16 cellular contexts compared by ENCODE assay signal in the genomic region with DNA sequence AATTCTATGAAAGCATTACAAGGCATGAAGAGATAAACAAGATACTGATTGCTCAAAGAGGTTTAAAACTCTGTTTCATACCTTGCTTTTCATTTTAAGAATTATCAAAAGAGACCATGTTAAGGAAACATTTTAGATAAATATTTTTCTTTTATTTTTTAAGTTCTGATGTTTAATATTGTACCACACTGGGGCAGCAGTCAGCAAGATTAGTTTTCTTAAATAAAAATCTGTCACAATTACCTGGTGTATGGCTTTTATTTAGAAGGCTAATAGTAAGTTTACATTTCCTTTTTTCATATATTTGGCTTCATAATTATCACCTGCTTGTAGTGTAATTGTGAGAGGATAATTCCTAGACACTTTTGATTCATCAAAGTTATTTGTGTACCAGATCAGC. TPM values are rescaled to one million over a fixed set of nuclear protein-coding genes. Genes with fewer than 3 reads are reported as not detected.
DNase-seq lines count a peak whose midpoint lies in the region; ATAC-seq and TF ChIP-seq lines count a peak whose summit lies in the region.
"Had no signal": no experiment of that assay in that cellular context is flagged by ENCODE, and none has a peak within 500 bp of the region (broad histone marks: within the 10 kb centered on the region; RNA-seq: fewer than 3 reads in every experiment).

No MANE protein-coding gene starts in this region.

- TF ChIP-seq CTCF in IMR-90 (conservative IDR thresholded peaks at IDR 0.05; ENCODE audit: low read depth, low read length) (peak; percentile 38; the same call in 1 of the 2 replicates), hepatocyte (IDR thresholded peaks at IDR 0.05; ENCODE audit: poor library complexity) (peak; percentile 43)

- intact Hi-C loops in IMR-90 (cut with micrococcal nuclease), result loop anchor here (10.0 kb wide), 1 partner anchor 640 kb away; no protein-coding TSS in a partner anchor

- H4K5ac ChIP-seq in IMR-90 (ENCODE audit: low read depth, low read length), result no peak overlapping the region

- no TSS peak for BruUV-seq in IMR-90 (replicated peaks; lab: Mats Ljungman, UMichigan)

- H3K9me2 ChIP-seq in hepatocyte (replicated peaks; ENCODE audit: insufficient read depth), result no peaks in the 10 kb centered on the region

- H4K8ac ChIP-seq in IMR-90 (ENCODE audit: low read depth in 2 of 2, low read length in 2 of 2), result no peak overlapping the region; a peak in 1 of 4 replicates

- no peak overlapping the region for H2BK120ac ChIP-seq in IMR-90 (ENCODE audit: low read depth, low read length)

- H3K4me1 ChIP-seq in IMR-90 (ENCODE audit: control insufficient read depth, insufficient read depth, low read length) (peaks cover 5% of the 10 kb centered on the region), hepatocyte (ENCODE audit: insufficient read depth) (no peaks in the 10 kb centered on the region)
- H3K4me1 ChIP-seq: adrenal gland, right lobe of liver, suprapubic skin had no signal

- H3K4me3 ChIP-seq in IMR-90 (ENCODE audit: insufficient read depth, low read depth, low read length), result no peak overlapping the region
- no peak overlapping the region for H3K4me3 ChIP-seq in hepatocyte
- H3K4me3 ChIP-seq: adrenal gland, right lobe of liver, suprapubic skin had no signal

- in situ Hi-C loops in IMR-90 (cut with MboI; ENCODE audit: low sequenced_read_pairs), result loop anchor here (25.0 kb wide), 1 partner anchor 1093 kb away; the partner anchor contains the start of gene FSIP2

- no peak overlapping the region for H2AFZ ChIP-seq in IMR-90 (replicated peaks; ENCODE audit: low read length, poor library complexity)
- no peak overlapping the region for H2AFZ ChIP-seq in hepatocyte

- H3K9me1 ChIP-seq in IMR-90 (ENCODE audit: insufficient read depth, low read length), result no peaks in the 10 kb centered on the region

- no peaks in the 10 kb centered on the region for H3K9me3 ChIP-seq in IMR-90 (ENCODE audit: control insufficient read depth, insufficient read depth, low read length)
- no peaks in the 10 kb centered on the region for H3K9me3 ChIP-seq in hepatocyte (ENCODE audit: low read depth)
- H3K9me3 ChIP-seq: adrenal gland, right lobe of liver, suprapubic skin had no signal

- ATAC-seq in IMR-90 (ENCODE audit: low read depth), result no peak
- ATAC-seq in GM19463 (IDR thresholded peaks at IDR 0.05; ENCODE audit: unreplicated experiment), result no peak
- ATAC-seq: right lobe of liver had no signal

- H3K4me2 ChIP-seq in IMR-90 (ENCODE audit: low read depth, low read length) (no peak overlapping the region), hepatocyte (no peak overlapping the region)

- no peak overlapping the region for H3K4ac ChIP-seq in IMR-90 (ENCODE audit: low read depth, low read length)

- no peak overlapping the region for H2AK5ac ChIP-seq in IMR-90 (ENCODE audit: low read depth, low read length)

- H3K14ac ChIP-seq in IMR-90 (replicated peaks; ENCODE audit: low read depth, low read length), result no peak overlapping the region

- TF ChIP-seq POLR2A in IMR-90 (IDR thresholded peaks at IDR 0.05; ENCODE audit: low read depth, low read length), result no peak

- H3K27me3 ChIP-seq in IMR-90 (ENCODE audit: control insufficient read depth, insufficient read depth, low read length) (no peaks in the 10 kb centered on the region), hepatocyte (no peaks in the 10 kb centered on the region)
- H3K27me3 ChIP-seq: adrenal gland, right lobe of liver, suprapubic skin had no signal

- H3K9ac ChIP-seq in IMR-90 (ENCODE audit: low read depth, low read length), result no peak overlapping the region

- H3K79me1 ChIP-seq in IMR-90 (ENCODE audit: low read depth in 1 of 2, low read length in 2 of 2), result peaks cover 0 to 3% of the 10 kb centered on the region in 2 experiments; a peak in 1 of 4 replicates

- no peak overlapping the region for H2BK15ac ChIP-seq in IMR-90 (ENCODE audit: low read depth, low read length)

- H2BK20ac ChIP-seq in IMR-90 (ENCODE audit: low read depth, low read length), result no peak overlapping the region

- no peaks in the 10 kb centered on the region for H4K20me1 ChIP-seq in IMR-90 (ENCODE audit: insufficient read depth, low read length)
- H4K20me1 ChIP-seq in hepatocyte (ENCODE audit: insufficient read depth, poor library complexity, severe bottlenecking), result no peaks in the 10 kb centered on the region

- H2AK9ac ChIP-seq in IMR-90 (replicated peaks; ENCODE audit: low read depth, low read length, poor library complexity), result no peak overlapping the region

- DNase-seq in COR-L47 (lab: John Stamatoyannopoulos, UW) (peak; percentile 29), IMR-90 (peak; percentile 32), astrocyte of the hippocampus (ENCODE audit: low read depth, low spot score) (peak; percentile 7), hepatocyte (ENCODE audit: low spot score) (no peak), NCI-H1694 treated with DMSO at 0.1 percent for 48 hours (lab: John Stamatoyannopoulos, UW) (no peak), substantia nigra (lab: John Stamatoyannopoulos, UW) (no peak)
- DNase-seq: activated CD4-positive, alpha-beta memory T cell treated with anti-CD3 and anti-CD28 coated beads, Interleukin-2, amount 10 ng/mL, durations not matched to agents 7 days and 5 days; adrenal gland; kidney glomerular epithelial cell; midbrain; NCI-H1105; right lobe of liver had no signal

- H3K18ac ChIP-seq in IMR-90 (ENCODE audit: low read depth, low read length), result no peak overlapping the region

- POLR2A ChIA-PET in IMR-90 (lab: Charles Lee; ENCODE audit: unreplicated experiment), result no interaction called here

- H3K27ac ChIP-seq in IMR-90 (ENCODE audit: insufficient read depth, low read length) (no peak overlapping the region), hepatocyte (no peak overlapping the region), substantia nigra (ENCODE audit: low read depth, low read length, poor library complexity, severe bottlenecking) (no peak overlapping the region)
- H3K27ac ChIP-seq: adrenal gland, right lobe of liver, suprapubic skin, VCaP had no signal

- TF ChIP-seq RAD21 in IMR-90 (IDR thresholded peaks at IDR 0.05; ENCODE audit: low read length), result peak; percentile 29; the same call in 1 of the 2 replicates

- no peak overlapping the region for H3K23ac ChIP-seq in IMR-90 (ENCODE audit: low read depth, low read length)

- dilution Hi-C loops in IMR-90 (cut with HindIII; ENCODE audit: low sequenced_read_pairs, unreplicated experiment), result no loop called here

- H3K36me3 ChIP-seq in IMR-90 (ENCODE audit: control insufficient read depth, insufficient read depth, low read length) (no peaks in the 10 kb centered on the region), hepatocyte (replicated peaks; ENCODE audit: insufficient read depth, low read depth) (no peaks in the 10 kb centered on the region)
- H3K36me3 ChIP-seq: adrenal gland, right lobe of liver, suprapubic skin had no signal

- no peak overlapping the region for H3K56ac ChIP-seq in IMR-90 (ENCODE audit: extremely low read depth, insufficient read depth, low read length)

- CTCF ChIA-PET in IMR-90 (lab: Yijun Ruan, JAX), result no interaction called here

- H3K79me2 ChIP-seq in hepatocyte, result no peaks in the 10 kb centered on the region

- H2BK5ac ChIP-seq in IMR-90 (ENCODE audit: low read depth, low read length, poor library complexity, severe bottlenecking), result no peak overlapping the region

- H4K91ac ChIP-seq in IMR-90 (ENCODE audit: insufficient read depth, low read depth, low read length), result no peak overlapping the region

TF ChIP-seq in IMR-90, 13 proteins besides CTCF, POLR2A, EP300 and RAD21:
- no peak for TF ChIP-seq NFE2L2 (IDR thresholded peaks at IDR 0.05; ENCODE audit: low read depth, low read length)
- TF ChIP-seq BHLHE40 (IDR thresholded peaks at IDR 0.05; ENCODE audit: low read depth, low read length), result no peak
- TF ChIP-seq MAFK (IDR thresholded peaks at IDR 0.05; ENCODE audit: low read depth, low read length), result no peak
- peak; percentile 22; the same call in 1 of the 2 replicates for TF ChIP-seq SMC3 (IDR thresholded peaks at IDR 0.05; ENCODE audit: low read depth, low read length)

RNA-seq across cellular contexts. Expression of gene ZNF804A, which starts 46.4 kb away (rescaled TPM):
- total RNA-seq in IMR-90 (2012; rRNA removed) (2.2 and 3.3 TPM in 2 replicates), hepatocyte (2.3 and 2.4 TPM in 2 replicates)
- polyA plus RNA-seq in IMR-90 (2012; rRNA removed) (2.7 and 2.9 TPM in 2 replicates), hepatocyte (1.1 and 1.7 TPM in 2 replicates)
- polyA plus RNA-seq in IMR-90 (2012; cell fraction: cytosol; rRNA removed), result 0.61 and 0.75 TPM in 2 replicates
- polyA plus RNA-seq in IMR-90 (2012; cell fraction: nucleus; rRNA removed; ENCODE audit: low replicate concordance), result 0.84 and 2.3 TPM in 2 replicates
- total RNA-seq: activated CD4-positive, alpha-beta memory T cell treated with anti-CD3 and anti-CD28 coated beads, Interleukin-2, amount 10 ng/mL, durations not matched to agents 7 days and 5 days; epithelial cell of proximal tubule had no signal

Comparison
In these comparisons a context has a peak if more than half of its experiments do, and no peak if none do; other contexts are left out.
1. DNase-seq: peak in COR-L47 (single experiment), IMR-90 (single experiment) and astrocyte of the hippocampus (single experiment); none in hepatocyte (single experiment), NCI-H1694 treated with DMSO at 0.1 percent for 48 hours (single experiment) and substantia nigra (0 of 49).